8 cellular contexts compared by ENCODE assay signal in the genomic region with DNA sequence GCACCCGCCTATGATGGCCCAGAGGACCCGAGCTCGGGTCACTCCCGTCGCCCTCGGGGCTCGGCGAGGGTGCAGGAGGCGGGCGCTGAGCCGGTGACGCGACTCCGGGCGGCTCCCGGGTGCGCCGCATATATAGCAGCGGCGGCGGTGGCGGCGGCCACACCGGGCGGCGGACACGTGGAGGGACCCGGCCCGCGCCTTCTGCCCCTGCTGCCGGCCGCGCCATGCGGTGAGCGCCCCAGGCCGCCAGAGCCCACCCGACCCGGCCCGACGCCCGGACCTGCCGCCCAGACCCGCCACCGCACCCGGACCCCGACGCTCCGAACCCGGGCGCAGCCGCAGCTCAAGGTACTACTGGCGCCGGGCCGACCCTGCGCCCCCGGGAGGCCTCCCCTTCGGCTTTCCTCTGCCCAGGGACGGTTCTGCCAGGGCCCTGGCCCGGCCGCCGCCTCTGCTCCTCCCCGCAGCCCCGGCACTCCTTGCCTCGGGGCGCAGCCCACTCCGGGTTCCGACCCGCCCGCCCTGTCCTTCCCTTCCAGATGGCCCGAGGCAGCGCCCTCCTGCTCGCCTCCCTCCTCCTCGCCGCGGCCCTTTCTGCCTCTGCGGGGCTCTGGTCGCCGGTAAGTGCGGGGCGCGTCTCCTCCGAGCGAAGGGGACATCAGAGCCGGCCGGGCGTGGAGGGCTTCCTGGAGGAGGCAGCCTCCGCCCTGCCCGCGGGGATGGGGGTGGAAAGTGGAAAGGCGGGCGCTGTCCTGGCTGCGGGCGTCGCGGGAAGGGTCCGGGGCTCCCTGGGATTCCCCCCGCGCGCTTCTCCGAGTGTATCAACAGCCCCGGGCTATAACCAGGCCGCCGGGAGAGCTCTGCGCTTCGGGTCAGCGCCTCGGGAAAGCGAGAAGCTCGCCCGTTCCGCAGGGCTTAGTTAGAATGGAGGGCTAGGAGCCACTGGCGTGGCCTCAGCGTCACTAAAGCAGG. TPM values are rescaled to one million over a fixed set of nuclear protein-coding genes. Genes with fewer than 3 reads are reported as not detected.
DNase-seq lines count a peak whose midpoint lies in the region; ATAC-seq and TF ChIP-seq lines count a peak whose summit lies in the region.

Gene GAL, plus strand, starts transcription at position 160 of the 972 bp plus-strand sequence. Its CDS starts 380 bp downstream, at position 540.

- intact Hi-C loops in esophagus squamous epithelium (cut with DNase I) (no loop called here), psoas muscle (cut with DNase I) (no loop called here)

- in situ Hi-C loops in GM23248 (cut with MboI) = no loop called here

- H4K20me1 ChIP-seq in GM23248 (ENCODE audit: insufficient read depth) = no peaks in the 10 kb centered on the region

- H3K4me1 ChIP-seq in GM23248 (ENCODE audit: insufficient read depth) = peaks cover 13% of the 10 kb centered on the region
- H3K4me1 ChIP-seq in esophagus squamous epithelium = peaks cover 5 to 15% (median 11%) of the 10 kb centered on the region in 3 donors
- peaks cover 5% of the 10 kb centered on the region for H3K4me1 ChIP-seq in psoas muscle

- TF ChIP-seq POLR2A in esophagus squamous epithelium (IDR thresholded peaks at IDR 0.05) = no peak

- H3K9ac ChIP-seq in GM23248 = peak within 1 kb of the TSS; percentile 58

- no peak within 1 kb of the TSS for H3K27ac ChIP-seq in GM23248
- no peak within 1 kb of the TSS for H3K27ac ChIP-seq in esophagus squamous epithelium
- no peak within 1 kb of the TSS for H3K27ac ChIP-seq in psoas muscle

- peak within 1 kb of the TSS; percentile 50 for H2AFZ ChIP-seq in GM23248

- H3K9me3 ChIP-seq in GM23248 (ENCODE audit: low read depth) (no peaks in the 10 kb centered on the region), esophagus squamous epithelium (no peaks in the 10 kb centered on the region), psoas muscle (no peaks in the 10 kb centered on the region)

- ATAC-seq in psoas muscle = peak; percentile 48 to 57 (median 50)
- ATAC-seq in GM21423 (IDR thresholded peaks at IDR 0.05; ENCODE audit: unreplicated experiment) = no peak
- no peak for ATAC-seq in GM18502 (IDR thresholded peaks at IDR 0.05; ENCODE audit: poor library complexity, unreplicated experiment)
- no peak for ATAC-seq in HG03457 (IDR thresholded peaks at IDR 0.05; ENCODE audit: unreplicated experiment)

- peak within 1 kb of the TSS; percentile 65 for H3K4me3 ChIP-seq in GM23248
- peak within 1 kb of the TSS; percentile 21 to 60 (median 36) for H3K4me3 ChIP-seq in esophagus squamous epithelium
- peak within 1 kb of the TSS; percentile 54 for H3K4me3 ChIP-seq in psoas muscle

- no peaks in the 10 kb centered on the region for H3K36me3 ChIP-seq in GM23248 (ENCODE audit: low read depth)
- H3K36me3 ChIP-seq in esophagus squamous epithelium = no peaks in the 10 kb centered on the region
- H3K36me3 ChIP-seq in psoas muscle (ENCODE audit: insufficient read depth in 1 of 2, low read depth in 1 of 2) = no peaks in the 10 kb centered on the region

- H3K27me3 ChIP-seq in GM23248 (replicated peaks; ENCODE audit: insufficient read depth) = no peaks in the 10 kb centered on the region
- H3K27me3 ChIP-seq in esophagus squamous epithelium = peaks cover 14 to 74% (median 17%) of the 10 kb centered on the region in 4 donors
- peaks cover 0 to 77% (median 17%) of the 10 kb centered on the region in 3 donors for H3K27me3 ChIP-seq in psoas muscle (ENCODE audit: insufficient read depth in 3 of 3, low read length in 2 of 3)

- 19 to 25% methylated on average over 63 to 91 of the region's 113 CpGs for WGBS in GM23248 (ENCODE audit: low coverage in 1 of 2, low lambda C conversion rate in 2 of 2, missing lambda C conversion rate in 2 of 2), 2 experiments
- 61% methylated on average over 2 of the region's 113 CpGs; no CpG with 5 or more reads in 1 of the 2 donors for WGBS in esophagus squamous epithelium, 2 donors
- 4 to 8% (median 5%) methylated on average over 73 to 113 of the region's 113 CpGs for WGBS in psoas muscle, 3 donors

- DNase-seq in GM23248 (peak; percentile 69), OCI-M1 (lab: John Stamatoyannopoulos, UW) (peak; percentile 71), esophagus squamous epithelium (lab: John Stamatoyannopoulos, UW) (no peak), psoas muscle (no peak), cortex of kidney (lab: John Stamatoyannopoulos, UW) (no peak)

- H3K79me2 ChIP-seq in GM23248 (ENCODE audit: insufficient read depth) = no peaks in the 10 kb centered on the region

- H3F3A ChIP-seq in GM23248 (ENCODE audit: insufficient read depth) = peaks cover 14% of the 10 kb centered on the region; the same call in 1 of the 2 replicates

- TF ChIP-seq CTCF in esophagus squamous epithelium (IDR thresholded peaks at IDR 0.05) = no peak
- TF ChIP-seq CTCF in psoas muscle (IDR thresholded peaks at IDR 0.05) = no peak

- no peaks in the 10 kb centered on the region for H3K9me2 ChIP-seq in GM23248 (ENCODE audit: insufficient read depth)

- H3K4me2 ChIP-seq in GM23248 (ENCODE audit: unreplicated experiment) = peak within 1 kb of the TSS; percentile 28

RNA-seq across cellular contexts. Expression of gene GAL, which starts in this region (rescaled TPM):
- 0.97 and 1.5 TPM in 2 replicates for total RNA-seq in GM23248 (2014; rRNA removed; shearing (Covaris generic))
- polyA plus RNA-seq in GM23248 (2016; fragmentation: Nextera tagmentation; extraction: Ambion mirVana) (22.1 and 24.7 TPM in 2 replicates), psoas muscle (1 to 10 TPM in 1 of 3 donors, not detected in 2; 5.6 TPM)
- total RNA-seq in esophagus squamous epithelium (1 to 10 TPM in 1 of 4 donors, not detected in 3; 2.2 TPM), psoas muscle (under 1 TPM in 1 of 4 donors, not detected in 3; 0.38 TPM)

Comparison
In these comparisons a context has a peak if more than half of its experiments do, and no peak if none do; other contexts are left out.
1. DNase-seq: peak in GM23248 (single experiment) and OCI-M1 (single experiment); none in esophagus squamous epithelium (single experiment), psoas muscle (0 of 2) and cortex of kidney (single experiment).
2. ATAC-seq: peak in psoas muscle (4 of 4); none in GM21423 (single experiment), GM18502 (single experiment) and HG03457 (single experiment).
3. Peak in every context shown above with its lines, with median percentiles within 50 percentile points of each other: H3K4me3 ChIP-seq.